9 cellular contexts compared by ENCODE assay signal in genomic region chr6:32982084-32982701, GRCh38. TPM values are rescaled to one million over a fixed set of nuclear protein-coding genes. Genes with fewer than 3 reads are reported as not detected.
DNase-seq lines count a peak whose midpoint lies in the region; ATAC-seq and TF ChIP-seq lines count a peak whose summit lies in the region.
"Had no signal": no experiment of that assay in that cellular context is flagged by ENCODE, and none has a peak within 500 bp of the region (broad histone marks: within the 10 kb centered on the region; RNA-seq: fewer than 3 reads in every experiment).

No MANE protein-coding gene starts in this region.

- no peak overlapping the region for H3K4me3 Mint-ChIP-seq in activated T-helper 2 cell treated with anti-CD3 and anti-CD28 coated beads, Interferon-gamma antibody, Interleukin-2, Interleukin-4, amounts not matched to agents 10 μg/mL and 5 μg/mL and 100 μg/mL, durations not matched to agents 14 hours and 24 hours and 36 hours (ENCODE audit: low read depth)

- DNase-seq in SKM-1 treated with dmso at 0.1 percent for 144 hours (lab: John Stamatoyannopoulos, UW; ENCODE audit: unreplicated experiment) (peak; percentile 20), SKM-1 (lab: John Stamatoyannopoulos, UW; ENCODE audit: unreplicated experiment) (no peak), NCI-H2107 treated with DMSO at 0.1 percent for 48 hours (lab: John Stamatoyannopoulos, UW; ENCODE audit: unreplicated experiment) (peak; percentile 72), psoas muscle (no peak), posterior vena cava (ENCODE audit: low spot score) (no peak)
- DNase-seq in activated T-helper 2 cell treated with anti-CD3 and anti-CD28 coated beads, Interferon-gamma antibody, Interleukin-2, Interleukin-4, amounts not matched to agents 10 μg/mL and 5 μg/mL and 100 μg/mL, durations not matched to agents 14 hours and 24 hours and 36 hours (ENCODE audit: low spot score), result no peak
- DNase-seq: activated T-cell treated with anti-CD3 and anti-CD28 coated beads, Interleukin-2, amount 50 U/mL, for 1 hour had no signal

- no peak for TF ChIP-seq CTCF in psoas muscle (IDR thresholded peaks at IDR 0.05)

- peak overlapping the region; percentile 39 for H3K27ac ChIP-seq in psoas muscle

- peaks cover 2% of the 10 kb centered on the region for H3K27me3 Mint-ChIP-seq in activated T-helper 2 cell treated with anti-CD3 and anti-CD28 coated beads, Interferon-gamma antibody, Interleukin-2, Interleukin-4, amounts not matched to agents 10 μg/mL and 5 μg/mL and 100 μg/mL, durations not matched to agents 14 hours and 24 hours and 36 hours (ENCODE audit: low read depth)

- peaks cover 56% of the 10 kb centered on the region for H3K36me3 Mint-ChIP-seq in activated T-helper 2 cell treated with anti-CD3 and anti-CD28 coated beads, Interferon-gamma antibody, Interleukin-2, Interleukin-4, amounts not matched to agents 10 μg/mL and 5 μg/mL and 100 μg/mL, durations not matched to agents 14 hours and 24 hours and 36 hours (ENCODE audit: low read depth)

- no peak overlapping the region for H3K4me3 ChIP-seq in psoas muscle

- peaks cover 15 to 64% of the 10 kb centered on the region in 2 donors for H3K36me3 ChIP-seq in psoas muscle (ENCODE audit: insufficient read depth in 1 of 2, low read depth in 1 of 2)

- H3K4me1 Mint-ChIP-seq in activated T-helper 2 cell treated with anti-CD3 and anti-CD28 coated beads, Interferon-gamma antibody, Interleukin-2, Interleukin-4, amounts not matched to agents 10 μg/mL and 5 μg/mL and 100 μg/mL, durations not matched to agents 14 hours and 24 hours and 36 hours (ENCODE audit: low read depth), result peaks cover 16% of the 10 kb centered on the region

- H3K27me3 ChIP-seq in psoas muscle (ENCODE audit: insufficient read depth in 3 of 3, low read length in 2 of 3), result no peaks in the 10 kb centered on the region

- ATAC-seq in psoas muscle (peak in 1 of 4 donors; percentile 10), GM19324 (IDR thresholded peaks at IDR 0.05; ENCODE audit: low FRiP score, unreplicated experiment) (no peak), GM19023 (IDR thresholded peaks at IDR 0.05; ENCODE audit: unreplicated experiment) (no peak)

- intact Hi-C loops in activated T-helper 2 cell treated with anti-CD3 and anti-CD28 coated beads, Interferon-gamma antibody, Interleukin-2, Interleukin-4, amounts not matched to agents 10 μg/mL and 5 μg/mL and 100 μg/mL, durations not matched to agents 14 hours and 24 hours and 36 hours (cut with micrococcal nuclease), result no loop called here
- intact Hi-C loops in psoas muscle (cut with DNase I) (no loop called here), posterior vena cava (cut with DNase I) (loop anchor here (5.0 to 10.0 kb wide), 3 partner anchors 45 to 97 kb away; no protein-coding TSS in a partner anchor)

- no peaks in the 10 kb centered on the region for H3K9me3 Mint-ChIP-seq in activated T-helper 2 cell treated with anti-CD3 and anti-CD28 coated beads, Interferon-gamma antibody, Interleukin-2, Interleukin-4, amounts not matched to agents 10 μg/mL and 5 μg/mL and 100 μg/mL, durations not matched to agents 14 hours and 24 hours and 36 hours

- peaks cover 23% of the 10 kb centered on the region for H3K4me1 ChIP-seq in psoas muscle

- WGBS in psoas muscle, 3 donors, result 33 to 55% (median 34%) methylated on average over 8 of the region's 8 CpGs

- H3K9me3 ChIP-seq in psoas muscle, result no peaks in the 10 kb centered on the region

- H3K27ac Mint-ChIP-seq in activated T-helper 2 cell treated with anti-CD3 and anti-CD28 coated beads, Interferon-gamma antibody, Interleukin-2, Interleukin-4, amounts not matched to agents 10 μg/mL and 5 μg/mL and 100 μg/mL, durations not matched to agents 14 hours and 24 hours and 36 hours, result peak overlapping the region; percentile 3

RNA-seq across cellular contexts. Expression of gene BRD2, which starts 13.8 kb away (rescaled TPM):
- total RNA-seq in activated T-helper 2 cell treated with anti-CD3 and anti-CD28 coated beads, Interferon-gamma antibody, Interleukin-2, Interleukin-4, amounts not matched to agents 10 μg/mL and 5 μg/mL and 100 μg/mL, durations not matched to agents 14 hours and 24 hours and 36 hours, result 295 and 306 TPM in 2 replicates
- 100 to 1,000 TPM in 3 of 4 donors, 10 to 100 TPM in 1; 70.0 to 135 (median 115) TPM for total RNA-seq in psoas muscle
- 10 to 100 TPM; 62.2 to 93.0 (median 64.4) TPM for polyA plus RNA-seq in psoas muscle
- total RNA-seq in posterior vena cava, result 100 to 1,000 TPM; 125 to 129 TPM

RNA-seq across cellular contexts. Expression of gene HLA-DOA, which starts 27.2 kb away (rescaled TPM):
- 0.28 and 0.37 TPM in 2 replicates for total RNA-seq in activated T-helper 2 cell treated with anti-CD3 and anti-CD28 coated beads, Interferon-gamma antibody, Interleukin-2, Interleukin-4, amounts not matched to agents 10 μg/mL and 5 μg/mL and 100 μg/mL, durations not matched to agents 14 hours and 24 hours and 36 hours
- total RNA-seq in psoas muscle, result 1 to 10 TPM in 2 of 4 donors, under 1 TPM in 2; 0.48 to 1.5 (median 0.85) TPM
- polyA plus RNA-seq in psoas muscle, result under 1 TPM; 0.36 to 0.77 (median 0.58) TPM
- 1 to 10 TPM; 3.1 to 3.5 TPM for total RNA-seq in posterior vena cava

RNA-seq across cellular contexts. Expression of gene HLA-DMA, which starts 29.3 kb away (rescaled TPM):
- 15.9 and 19.0 TPM in 2 replicates for total RNA-seq in activated T-helper 2 cell treated with anti-CD3 and anti-CD28 coated beads, Interferon-gamma antibody, Interleukin-2, Interleukin-4, amounts not matched to agents 10 μg/mL and 5 μg/mL and 100 μg/mL, durations not matched to agents 14 hours and 24 hours and 36 hours
- total RNA-seq in psoas muscle (10 to 100 TPM in 2 of 4 donors, 1 to 10 TPM in 2; 3.2 to 12.0 (median 9.4) TPM), posterior vena cava (10 to 100 TPM; 16.1 to 35.0 TPM)
- polyA plus RNA-seq in psoas muscle, result 1 to 10 TPM; 6.3 to 7.4 (median 7.1) TPM

RNA-seq across cellular contexts. Expression of gene HLA-DMB, which starts 41.4 kb away (rescaled TPM):
- 1.3 and 1.4 TPM in 2 replicates for total RNA-seq in activated T-helper 2 cell treated with anti-CD3 and anti-CD28 coated beads, Interferon-gamma antibody, Interleukin-2, Interleukin-4, amounts not matched to agents 10 μg/mL and 5 μg/mL and 100 μg/mL, durations not matched to agents 14 hours and 24 hours and 36 hours
- total RNA-seq in psoas muscle, result 1 to 10 TPM; 1.4 to 7.6 (median 3.6) TPM
- 1 to 10 TPM; 2.8 to 3.1 (median 2.9) TPM for polyA plus RNA-seq in psoas muscle
- total RNA-seq in posterior vena cava, result 10 to 100 TPM in 1 of 2 donors, 1 to 10 TPM in 1; 8.0 to 19.2 TPM

Comparison
In these comparisons a context has a peak if more than half of its experiments do, and no peak if none do; other contexts are left out.
1. DNase-seq: peak in SKM-1 treated with dmso at 0.1 percent for 144 hours (single experiment) and NCI-H2107 treated with DMSO at 0.1 percent for 48 hours (single experiment); none in SKM-1 (single experiment), activated T-helper 2 cell treated with anti-CD3 and anti-CD28 coated beads, Interferon-gamma antibody, Interleukin-2, Interleukin-4, amounts not matched to agents 10 μg/mL and 5 μg/mL and 100 μg/mL, durations not matched to agents 14 hours and 24 hours and 36 hours (single experiment), psoas muscle (0 of 2) and posterior vena cava (single experiment).
2. intact Hi-C loops: an anchor here in posterior vena cava (5.0 to 10.0 kb wide); none called in activated T-helper 2 cell treated with anti-CD3 and anti-CD28 coated beads, Interferon-gamma antibody, Interleukin-2, Interleukin-4, amounts not matched to agents 10 μg/mL and 5 μg/mL and 100 μg/mL, durations not matched to agents 14 hours and 24 hours and 36 hours and psoas muscle.